17 cellular contexts compared by ENCODE assay signal in the genomic region with DNA sequence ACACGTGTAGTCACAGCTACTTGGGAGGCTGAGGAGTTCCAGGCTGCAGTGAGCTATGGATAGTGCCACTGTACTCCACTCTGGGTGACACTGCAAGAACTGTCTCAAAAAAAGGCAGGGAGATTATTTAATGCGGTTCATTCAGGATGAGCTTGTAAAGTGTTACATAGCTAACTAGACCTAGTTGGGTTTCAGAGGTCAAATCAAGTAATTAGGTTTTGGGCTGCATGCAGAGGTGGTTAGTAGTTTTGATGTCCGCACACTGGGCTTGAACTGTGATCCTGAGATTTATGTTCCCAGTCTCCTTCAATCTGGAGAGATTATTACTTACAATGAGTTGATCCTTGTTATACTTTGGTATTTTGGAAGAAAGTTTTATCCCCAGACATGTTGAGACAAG. TPM values are rescaled to one million over a fixed set of nuclear protein-coding genes. Genes with fewer than 3 reads are reported as not detected.
DNase-seq lines count a peak whose midpoint lies in the region; ATAC-seq lines count a peak whose summit lies in the region.
"Had no signal": no experiment of that assay in that cellular context is flagged by ENCODE, and none has a peak within 500 bp of the region (broad histone marks: within the 10 kb centered on the region; RNA-seq: fewer than 3 reads in every experiment).

No MANE protein-coding gene starts in this region.

- no peak overlapping the region for H2BK12ac ChIP-seq in neuronal stem cell (ENCODE audit: low read length)

- H3K27me3 Mint-ChIP-seq in activated CD4-positive, alpha-beta T cell treated with anti-CD3 and anti-CD28 coated beads for 36 hours, result no peaks in the 10 kb centered on the region
- H3K27me3 Mint-ChIP-seq in IgD-negative memory B cell, result peaks cover 1% of the 10 kb centered on the region
- no peaks in the 10 kb centered on the region for H3K27me3 Mint-ChIP-seq in activated naive CD8-positive, alpha-beta T cell treated with anti-CD3 and anti-CD28 coated beads, Interleukin-2, amount 50 U/mL, for 24 hours
- H3K27me3 Mint-ChIP-seq: stimulated activated naive B cell treated with anti-CD40 and anti-IgM and Interleukin-4, amounts not matched to agents 10 μg/mL and 1 μg/mL and 100 μg/mL, for 72 hours had no signal

- CTCF ChIA-PET in activated CD4-positive, alpha-beta T cell treated with anti-CD3 and anti-CD28 coated beads for 36 hours (lab: Charles Lee), result interaction anchor here (1.1 to 3.3 kb wide), 3 partner anchors 8 to 14 kb away, joined by 3 to 32 read pairs (median 4); no protein-coding TSS in a partner anchor

- no peak overlapping the region for H2BK15ac ChIP-seq in neuronal stem cell (ENCODE audit: low read length)

- no peak overlapping the region for H4K8ac ChIP-seq in neuronal stem cell (ENCODE audit: low read depth, low read length)

- no peak overlapping the region for H2AK5ac ChIP-seq in neuronal stem cell (ENCODE audit: low read depth, low read length)

- peaks cover 19 to 73% of the 10 kb centered on the region in 2 donors for H3K36me3 ChIP-seq in neuronal stem cell (replicated peaks in 1 of 2; ENCODE audit: control insufficient read depth in 2 of 2, insufficient read depth in 2 of 2, low read length in 2 of 2)
- H3K36me3 ChIP-seq: uterus had no signal

- no peak overlapping the region for H3K4me3 Mint-ChIP-seq in activated CD4-positive, alpha-beta T cell treated with anti-CD3 and anti-CD28 coated beads for 36 hours
- H3K4me3 Mint-ChIP-seq in IgD-negative memory B cell, result peak overlapping the region in 1 of 4 donors; percentile 98
- H3K4me3 Mint-ChIP-seq in activated naive CD8-positive, alpha-beta T cell treated with anti-CD3 and anti-CD28 coated beads, Interleukin-2, amount 50 U/mL, for 24 hours, result no peak overlapping the region
- H3K4me3 Mint-ChIP-seq: stimulated activated naive B cell treated with anti-CD40 and anti-IgM and Interleukin-4, amounts not matched to agents 10 μg/mL and 1 μg/mL and 100 μg/mL, for 72 hours had no signal

- H3K4me1 Mint-ChIP-seq in activated CD4-positive, alpha-beta T cell treated with anti-CD3 and anti-CD28 coated beads for 36 hours, result peaks cover 54% of the 10 kb centered on the region
- H3K4me1 Mint-ChIP-seq in IgD-negative memory B cell, result peaks cover 39 to 48% (median 48%) of the 10 kb centered on the region in 3 donors
- peaks cover 54% of the 10 kb centered on the region for H3K4me1 Mint-ChIP-seq in activated naive CD8-positive, alpha-beta T cell treated with anti-CD3 and anti-CD28 coated beads, Interleukin-2, amount 50 U/mL, for 24 hours

- no peaks in the 10 kb centered on the region for H3K27me3 ChIP-seq in neuronal stem cell (ENCODE audit: control insufficient read depth in 3 of 3, insufficient read depth in 3 of 3, low read depth in 1 of 3, low read length in 3 of 3)
- H3K27me3 ChIP-seq: SJSA1, uterus had no signal

- no peak overlapping the region for H3K18ac ChIP-seq in neuronal stem cell (ENCODE audit: low read length)

- H3K9ac ChIP-seq in neuronal stem cell (ENCODE audit: low read depth, low read length, poor library complexity), result no peak overlapping the region

- H4K91ac ChIP-seq in neuronal stem cell (ENCODE audit: low read depth, low read length, poor library complexity), result no peak overlapping the region

- no peak overlapping the region for H3K4me3 ChIP-seq in neuronal stem cell (ENCODE audit: low read length in 2 of 2)
- H3K4me3 ChIP-seq: A549, SJSA1, uterus had no signal

- no peak overlapping the region for H3K4me2 ChIP-seq in neuronal stem cell (ENCODE audit: insufficient read depth, low read length, poor library complexity, severe bottlenecking)

- H3K9me3 ChIP-seq in neuronal stem cell (replicated peaks in 1 of 2; ENCODE audit: control insufficient read depth in 2 of 2, insufficient read depth in 1 of 2, low read depth in 1 of 2, low read length in 2 of 2), result no peaks in the 10 kb centered on the region
- H3K9me3 ChIP-seq: A549, SJSA1, uterus had no signal

- no peak overlapping the region for H3K4ac ChIP-seq in neuronal stem cell (ENCODE audit: low read length)

- no peak overlapping the region for H3K23ac ChIP-seq in neuronal stem cell (ENCODE audit: low read depth, low read length, poor library complexity)

- no peak overlapping the region for H3K14ac ChIP-seq in neuronal stem cell (ENCODE audit: low read length)

- no peak overlapping the region for H2AFZ ChIP-seq in neuronal stem cell (ENCODE audit: low read length)

- no peak overlapping the region for H2BK5ac ChIP-seq in neuronal stem cell (ENCODE audit: low read length)

- peaks cover 8 to 24% of the 10 kb centered on the region in 2 donors for H3K4me1 ChIP-seq in neuronal stem cell (ENCODE audit: control insufficient read depth in 2 of 2, insufficient read depth in 1 of 2, low read depth in 1 of 2, low read length in 2 of 2)

- POLR2A ChIA-PET in activated CD4-positive, alpha-beta T cell treated with anti-CD3 and anti-CD28 coated beads for 36 hours (lab: Charles Lee), result interaction anchor here (3.6 to 4.2 kb wide), 2 partner anchors 12 to 42 kb away, joined by 28 to 98 read pairs; partner anchors contain the start of gene RBM4B

- no CpG with 5 or more reads among the region's 3 CpGs for WGBS in neuronal stem cell (ENCODE audit: extremely low coverage in 2 of 2, insufficient read length in 2 of 2, insufficient replicate concordance in 1 of 2), 2 donors

- peak overlapping the region; percentile 60 for H3K27ac Mint-ChIP-seq in activated CD4-positive, alpha-beta T cell treated with anti-CD3 and anti-CD28 coated beads for 36 hours
- peak overlapping the region; percentile 54 to 84 (median 83) for H3K27ac Mint-ChIP-seq in IgD-negative memory B cell
- peak overlapping the region; percentile 93 for H3K27ac Mint-ChIP-seq in activated naive CD8-positive, alpha-beta T cell treated with anti-CD3 and anti-CD28 coated beads, Interleukin-2, amount 50 U/mL, for 24 hours
- H3K27ac Mint-ChIP-seq: stimulated activated naive B cell treated with anti-CD40 and anti-IgM and Interleukin-4, amounts not matched to agents 10 μg/mL and 1 μg/mL and 100 μg/mL, for 72 hours had no signal

- peak overlapping the region; percentile 7 for H3K27ac ChIP-seq in neuronal stem cell (replicated peaks; ENCODE audit: low read length)
- H3K27ac ChIP-seq: SJSA1, uterus had no signal

- no peak for ATAC-seq in activated CD4-positive, alpha-beta T cell treated with anti-CD3 and anti-CD28 coated beads for 36 hours
- ATAC-seq in activated naive CD8-positive, alpha-beta T cell treated with anti-CD3 and anti-CD28 coated beads, Interleukin-2, amount 50 U/mL, for 24 hours, result no peak
- ATAC-seq in HG03039 (IDR thresholded peaks at IDR 0.05; ENCODE audit: unreplicated experiment), result no peak
- ATAC-seq in GM18909 (IDR thresholded peaks at IDR 0.05; ENCODE audit: poor library complexity, unreplicated experiment), result no peak
- ATAC-seq: A549; stimulated activated naive B cell treated with anti-CD40 and anti-IgM and Interleukin-4, amounts not matched to agents 10 μg/mL and 1 μg/mL and 100 μg/mL, for 72 hours had no signal

- H2BK120ac ChIP-seq in neuronal stem cell (ENCODE audit: low read depth, low read length), result no peak overlapping the region

- intact Hi-C loops in activated CD4-positive, alpha-beta T cell treated with anti-CD3 and anti-CD28 coated beads for 36 hours (cut with DNase I, micrococcal nuclease), result loop anchor here in 1 of 2 experiments (5.0 to 10.0 kb wide), 2 partner anchors 481 to 848 kb away; partner anchors contain the start of genes AIP and KDM2A

- no peaks in the 10 kb centered on the region for H3K9me3 Mint-ChIP-seq in activated CD4-positive, alpha-beta T cell treated with anti-CD3 and anti-CD28 coated beads for 36 hours (ENCODE audit: low read depth)
- H3K9me3 Mint-ChIP-seq in IgD-negative memory B cell, result no peaks in the 10 kb centered on the region
- H3K9me3 Mint-ChIP-seq in activated naive CD8-positive, alpha-beta T cell treated with anti-CD3 and anti-CD28 coated beads, Interleukin-2, amount 50 U/mL, for 24 hours, result no peaks in the 10 kb centered on the region

- no peak for DNase-seq in activated CD4-positive, alpha-beta T cell treated with anti-CD3 and anti-CD28 coated beads for 36 hours
- no peak for DNase-seq in activated CD4-positive, alpha-beta T cell treated with anti-CD3 and anti-CD28 coated beads for 1 hour
- DNase-seq in activated naive CD8-positive, alpha-beta T cell treated with anti-CD3 and anti-CD28 coated beads, Interleukin-2, amount 50 U/mL, for 24 hours, result no peak
- DNase-seq in neuronal stem cell (ENCODE audit: low spot score), result no peak
- no peak for DNase-seq in iPS-NIHi11 (ENCODE audit: low spot score)
- DNase-seq: activated CD4-positive, CD25-positive, alpha-beta regulatory T cell; amygdala; dermis blood vessel endothelial cell; GF-D8; stimulated activated naive B cell treated with anti-CD40 and anti-IgM and Interleukin-4, amounts not matched to agents 10 μg/mL and 1 μg/mL and 100 μg/mL, for 72 hours; uterus had no signal

- H3K79me1 ChIP-seq in neuronal stem cell (ENCODE audit: low read depth, low read length), result peaks cover 3% of the 10 kb centered on the region

- peaks cover 66% of the 10 kb centered on the region for H3K36me3 Mint-ChIP-seq in activated CD4-positive, alpha-beta T cell treated with anti-CD3 and anti-CD28 coated beads for 36 hours (ENCODE audit: low read depth)
- H3K36me3 Mint-ChIP-seq in IgD-negative memory B cell, result peaks cover 9% of the 10 kb centered on the region
- peaks cover 67% of the 10 kb centered on the region for H3K36me3 Mint-ChIP-seq in activated naive CD8-positive, alpha-beta T cell treated with anti-CD3 and anti-CD28 coated beads, Interleukin-2, amount 50 U/mL, for 24 hours (ENCODE audit: low read depth)

RNA-seq across cellular contexts. Expression of gene RBM4, which starts 2.1 kb away (rescaled TPM):
- total RNA-seq in activated CD4-positive, alpha-beta T cell treated with anti-CD3 and anti-CD28 coated beads for 36 hours, result 100 to 1,000 TPM; 104 to 122 TPM
- 189 TPM for polyA plus RNA-seq in IgD-negative memory B cell
- polyA plus RNA-seq in neuronal stem cell (2013, experiment 1 of 2), result 112 TPM
- 115 TPM for polyA plus RNA-seq in neuronal stem cell (2013, experiment 2 of 2)

RNA-seq across cellular contexts. Expression of gene RBM14, which starts 20.0 kb away (rescaled TPM):
- total RNA-seq in activated CD4-positive, alpha-beta T cell treated with anti-CD3 and anti-CD28 coated beads for 36 hours, result 100 to 1,000 TPM; 122 to 137 TPM
- polyA plus RNA-seq in IgD-negative memory B cell, result 80.5 TPM
- 52.5 TPM for polyA plus RNA-seq in neuronal stem cell (2013, experiment 1 of 2)
- 53.0 TPM for polyA plus RNA-seq in neuronal stem cell (2013, experiment 2 of 2)

RNA-seq across cellular contexts. Expression of gene RBM4B, which starts 41.3 kb away (rescaled TPM):
- total RNA-seq in activated CD4-positive, alpha-beta T cell treated with anti-CD3 and anti-CD28 coated beads for 36 hours, result 10 to 100 TPM; 14.7 to 14.8 TPM
- 22.9 TPM for polyA plus RNA-seq in IgD-negative memory B cell
- 19.8 TPM for polyA plus RNA-seq in neuronal stem cell (2013, experiment 1 of 2)
- polyA plus RNA-seq in neuronal stem cell (2013, experiment 2 of 2), result 20.3 TPM

RNA-seq across cellular contexts. Expression of gene CCS, which starts 43.4 kb away (rescaled TPM):
- total RNA-seq in activated CD4-positive, alpha-beta T cell treated with anti-CD3 and anti-CD28 coated beads for 36 hours, result 10 to 100 TPM; 16.3 to 24.0 TPM
- polyA plus RNA-seq in IgD-negative memory B cell, result 74.7 TPM
- polyA plus RNA-seq in neuronal stem cell (2013, experiment 1 of 2), result 39.5 TPM
- 39.5 TPM for polyA plus RNA-seq in neuronal stem cell (2013, experiment 2 of 2)

RNA-seq across cellular contexts. Expression of gene CCDC87, which starts 43.5 kb away (rescaled TPM):
- under 1 TPM; 0.09 to 0.14 TPM for total RNA-seq in activated CD4-positive, alpha-beta T cell treated with anti-CD3 and anti-CD28 coated beads for 36 hours
- not detected for polyA plus RNA-seq in IgD-negative memory B cell
- polyA plus RNA-seq in neuronal stem cell (2013, experiment 1 of 2), result 0.13 TPM
- polyA plus RNA-seq in neuronal stem cell (2013, experiment 2 of 2), result 0.14 TPM
- polyA plus RNA-seq: neural cell had no signal
